ENCODE assay signal across 11 cellular contexts in genomic region chr19:49579193-49579592, GRCh38. TPM values are rescaled to one million over a fixed set of nuclear protein-coding genes. Genes with fewer than 3 reads are reported as not detected.
DNase-seq lines count a peak whose midpoint lies in the region; ATAC-seq and TF ChIP-seq lines count a peak whose summit lies in the region.
"Had no signal": no experiment of that assay in that cellular context is flagged by ENCODE, and none has a peak within 500 bp of the region (broad histone marks: within the 10 kb centered on the region; RNA-seq: fewer than 3 reads in every experiment).

No MANE protein-coding gene starts in this region.

- H3K36me3 ChIP-seq in mammary epithelial cell (ENCODE audit: insufficient read depth, low read length): peaks cover 2% of the 10 kb centered on the region
- H3K36me3 ChIP-seq in naive thymus-derived CD4-positive, alpha-beta T cell (ENCODE audit: control insufficient read depth in 2 of 3, insufficient read depth in 3 of 3, low read length in 3 of 3): peaks cover 0 to 21% (median 11%) of the 10 kb centered on the region in 3 experiments

- H3K79me2 ChIP-seq in mammary epithelial cell (ENCODE audit: insufficient read depth, low read length): peaks cover 45% of the 10 kb centered on the region

- H3K4me1 Mint-ChIP-seq in CD4-positive, alpha-beta T cell (ENCODE audit: low read depth): peaks cover 33% of the 10 kb centered on the region
- H3K4me1 Mint-ChIP-seq in naive thymus-derived CD4-positive, alpha-beta T cell: peaks cover 20 to 53% (median 42%) of the 10 kb centered on the region in 7 donors

- peak overlapping the region; percentile 90 for H3K9ac ChIP-seq in mammary epithelial cell (ENCODE audit: insufficient read depth, low read length)

- in situ Hi-C loops in mammary epithelial cell (cut with MboI; ENCODE audit: low sequenced_read_pairs in 2 of 2): no loop called here

- WGBS in mammary epithelial cell (ENCODE audit: low coverage, missing lambda C conversion rate): 48% methylated on average over 4 of the region's 4 CpGs

- H3K4me1 ChIP-seq in mammary epithelial cell (ENCODE audit: insufficient read depth, low read length): peaks cover 20% of the 10 kb centered on the region
- H3K4me1 ChIP-seq in naive thymus-derived CD4-positive, alpha-beta T cell (ENCODE audit: control insufficient read depth in 2 of 2, insufficient read depth in 2 of 2, low read length in 2 of 2): peaks cover 0 to 22% of the 10 kb centered on the region in 2 donors

- H3K9me3 Mint-ChIP-seq in CD4-positive, alpha-beta T cell: no peaks in the 10 kb centered on the region
- H3K9me3 Mint-ChIP-seq in naive thymus-derived CD4-positive, alpha-beta T cell: no peaks in the 10 kb centered on the region

- H3K27me3 ChIP-seq in CD4-positive, alpha-beta T cell (ENCODE audit: control insufficient read depth, insufficient read depth, low read length): no peaks in the 10 kb centered on the region
- H3K27me3 ChIP-seq in mammary epithelial cell (ENCODE audit: insufficient read depth, low read length): no peaks in the 10 kb centered on the region
- no peaks in the 10 kb centered on the region for H3K27me3 ChIP-seq in naive thymus-derived CD4-positive, alpha-beta T cell (ENCODE audit: control insufficient read depth in 2 of 2, insufficient read depth in 2 of 2, low read length in 2 of 2)

- intact Hi-C loops in CD4-positive, alpha-beta T cell (cut with DNase I, micrococcal nuclease): no loop called here
- intact Hi-C loops in mammary epithelial cell (cut with micrococcal nuclease): loop anchor here (10.0 kb wide), 2 partner anchors 184 to 286 kb away; partner anchors contain the start of gene PNKP
- intact Hi-C loops in naive thymus-derived CD4-positive, alpha-beta T cell (cut with micrococcal nuclease): no loop called here

- H3K4me3 ChIP-seq in mammary epithelial cell (replicated peaks in 1 of 3; ENCODE audit: insufficient read depth in 1 of 3, low read depth in 2 of 3, low read length in 3 of 3): peak overlapping the region in 2 of 3 experiments; percentile 80 to 81
- no peak overlapping the region for H3K4me3 ChIP-seq in naive thymus-derived CD4-positive, alpha-beta T cell (ENCODE audit: low read length)

- CTCF ChIA-PET in CD4-positive, alpha-beta T cell (lab: Charles Lee): interaction anchor here (0.9 to 3.2 kb wide), 7 partner anchors 8 to 102 kb away, joined by 3 to 17 read pairs (median 5); partner anchors contain the start of gene PRR12
- CTCF ChIA-PET in mammary epithelial cell (lab: Charles Lee; ENCODE audit: low non-redundant PET): no interaction called here
- CTCF ChIA-PET in naive thymus-derived CD4-positive, alpha-beta T cell (lab: Charles Lee): interaction anchor here (0.6 to 2.9 kb wide), 6 partner anchors 8 to 249 kb away, joined by 3 to 16 read pairs (median 3); no protein-coding TSS in a partner anchor

- no peak overlapping the region for H3K27ac ChIP-seq in CD4-positive, alpha-beta T cell (ENCODE audit: low read depth, low read length)
- no peak overlapping the region for H3K27ac ChIP-seq in mammary epithelial cell (ENCODE audit: insufficient read depth, low read depth, low read length)
- peak overlapping the region; percentile 84 for H3K27ac ChIP-seq in naive thymus-derived CD4-positive, alpha-beta T cell (ENCODE audit: low read depth, low read length)

- peaks cover 22% of the 10 kb centered on the region for H3K36me3 Mint-ChIP-seq in CD4-positive, alpha-beta T cell (ENCODE audit: low read depth)
- peaks cover 0 to 4% (median 0%) of the 10 kb centered on the region in 5 donors for H3K36me3 Mint-ChIP-seq in naive thymus-derived CD4-positive, alpha-beta T cell

- TF ChIP-seq CTCF in CD4-positive, alpha-beta T cell (IDR thresholded peaks at IDR 0.05): no peak
- TF ChIP-seq CTCF in mammary epithelial cell (conservative IDR thresholded peaks at IDR 0.05 in 1 of 2, IDR thresholded peaks at IDR 0.05 in 1 of 2; ENCODE audit: extremely low read depth in 1 of 2, insufficient read depth in 1 of 2, low read depth in 1 of 2, low read length in 2 of 2): no peak

- peak overlapping the region; percentile 67 for H3K27ac Mint-ChIP-seq in CD4-positive, alpha-beta T cell
- peak overlapping the region in 7 of 9 donors; percentile 54 to 98 (median 91) for H3K27ac Mint-ChIP-seq in naive thymus-derived CD4-positive, alpha-beta T cell

- dilution Hi-C loops in mammary epithelial cell (cut with HindIII; ENCODE audit: low sequenced_read_pairs): loop anchor here (10.0 kb wide), 1 partner anchor 124 kb away; the partner anchor contains the start of genes ALDH16A1 and PIH1D1

- no peaks in the 10 kb centered on the region for H3K27me3 Mint-ChIP-seq in CD4-positive, alpha-beta T cell
- no peaks in the 10 kb centered on the region for H3K27me3 Mint-ChIP-seq in naive thymus-derived CD4-positive, alpha-beta T cell

- POLR2A ChIA-PET in CD4-positive, alpha-beta T cell (lab: Charles Lee): interaction anchor here (0.8 to 3.2 kb wide), 12 partner anchors 9 to 97 kb away, joined by 3 to 86 read pairs (median 7); partner anchors contain the start of genes FCGRT, IRF3, PRMT1 and PRR12
- POLR2A ChIA-PET in naive thymus-derived CD4-positive, alpha-beta T cell (lab: Charles Lee): interaction anchor here (0.7 to 4.9 kb wide), 22 partner anchors 9 to 126 kb away, joined by 3 to 82 read pairs (median 8); partner anchors contain the start of genes ALDH16A1, FCGRT, PRR12 and RCN3

- no peak for ATAC-seq in CD4-positive, alpha-beta T cell (ENCODE audit: poor library complexity)
- ATAC-seq in naive thymus-derived CD4-positive, alpha-beta T cell: no peak
- no peak for ATAC-seq in HG02610 (IDR thresholded peaks at IDR 0.05; ENCODE audit: unreplicated experiment)
- ATAC-seq: activated CD4-positive, CD25-positive, alpha-beta regulatory T cell treated with anti-CD3 and anti-CD28 coated beads, Interleukin-2, amount 50 U/mL, for 24 hours had no signal

- no peaks in the 10 kb centered on the region for H3K9me3 ChIP-seq in CD4-positive, alpha-beta T cell (ENCODE audit: control insufficient read depth, low read length)
- H3K9me3 ChIP-seq in mammary epithelial cell (replicated peaks; ENCODE audit: insufficient read depth, low read length): no peaks in the 10 kb centered on the region
- no peaks in the 10 kb centered on the region for H3K9me3 ChIP-seq in naive thymus-derived CD4-positive, alpha-beta T cell (ENCODE audit: control insufficient read depth in 2 of 3, low read length in 3 of 3)

- peak overlapping the region; percentile 90 for H3K4me3 Mint-ChIP-seq in CD4-positive, alpha-beta T cell
- peak overlapping the region; percentile 91 to 98 (median 94) for H3K4me3 Mint-ChIP-seq in naive thymus-derived CD4-positive, alpha-beta T cell

- no peak for DNase-seq in CD4-positive, alpha-beta T cell
- DNase-seq in LHCN-M2 (ENCODE audit: low read depth) (peak; percentile 7), mammary epithelial cell (no peak), NCI-H1105 treated with DMSO at 0.1 percent for 48 hours (lab: John Stamatoyannopoulos, UW) (no peak), AML-193 (lab: John Stamatoyannopoulos, UW) (no peak)
- no peak for DNase-seq in naive thymus-derived CD4-positive, alpha-beta T cell
- no peak for DNase-seq in stimulated activated CD4-positive, alpha-beta T cell treated with anti-CD3 and anti-CD28 coated beads, Interleukin-12 subunit alpha, Interleukin-12 subunit beta, amount 100 ng/mL, for 4 hours
- DNase-seq: NCI-H187 treated with DMSO at 0.1 percent for 48 hours; stimulated activated CD4-positive, alpha-beta T cell treated with anti-CD3 and anti-CD28 coated beads, Interleukin-15, amount 100 ng/mL, for 24 hours had no signal

- H4K20me1 ChIP-seq in mammary epithelial cell (ENCODE audit: insufficient read depth, low read length): no peaks in the 10 kb centered on the region

- H2AFZ ChIP-seq in mammary epithelial cell (ENCODE audit: low read depth, low read length): no peak overlapping the region

- no TSS peak for BruUV-seq in mammary epithelial cell (replicated peaks; lab: Mats Ljungman, UMichigan)

- peak overlapping the region; percentile 90 for H3K4me2 ChIP-seq in mammary epithelial cell (ENCODE audit: insufficient read depth, low read depth, low read length)

RNA-seq across cellular contexts. Expression of gene NOSIP, which starts 1.2 kb away (rescaled TPM):
- total RNA-seq in CD4-positive, alpha-beta T cell: 100 to 1,000 TPM; 202 to 203 TPM
- total RNA-seq in LHCN-M2 (2014; rRNA removed) (75.2 and 76.8 TPM in 2 replicates), mammary epithelial cell (10 to 100 TPM; 43.6 to 50.7 TPM)
- polyA plus RNA-seq in LHCN-M2 (2012): 116 TPM
- 59.7 TPM for polyA plus RNA-seq in mammary epithelial cell
- 20.9 TPM for polyA minus RNA-seq in mammary epithelial cell
- total RNA-seq in naive thymus-derived CD4-positive, alpha-beta T cell: 100 to 1,000 TPM; 222 to 267 (median 228) TPM
- 1,000 to 10,000 TPM in 1 of 2 donors, 100 to 1,000 TPM in 1; 933 to 1,232 TPM for polyA plus RNA-seq in naive thymus-derived CD4-positive, alpha-beta T cell

RNA-seq across cellular contexts. Expression of gene PRRG2, which starts 1.9 kb away (rescaled TPM):
- under 1 TPM; 0.49 to 0.78 TPM for total RNA-seq in CD4-positive, alpha-beta T cell
- 0.29 and 0.38 TPM in 2 replicates for total RNA-seq in LHCN-M2 (2014; rRNA removed)
- 0.11 TPM for polyA plus RNA-seq in LHCN-M2 (2012)
- 10 to 100 TPM; 14.3 to 14.7 TPM for total RNA-seq in mammary epithelial cell
- polyA plus RNA-seq in mammary epithelial cell: 7.0 TPM
- polyA minus RNA-seq in mammary epithelial cell: not detected
- 1 to 10 TPM in 2 of 5 experiments, under 1 TPM in 3; 0.44 to 2.9 (median 0.58) TPM for total RNA-seq in naive thymus-derived CD4-positive, alpha-beta T cell
- under 1 TPM in 1 of 2 donors, not detected in 1; 0.30 TPM for polyA plus RNA-seq in naive thymus-derived CD4-positive, alpha-beta T cell

RNA-seq across cellular contexts. Expression of gene PRR12, which starts 11.8 kb away (rescaled TPM):
- total RNA-seq in CD4-positive, alpha-beta T cell: 10 to 100 TPM; 41.7 to 42.2 TPM
- 3.8 and 5.5 TPM in 2 replicates for total RNA-seq in LHCN-M2 (2014; rRNA removed)
- polyA plus RNA-seq in LHCN-M2 (2012): 9.0 TPM
- total RNA-seq in mammary epithelial cell: 10 to 100 TPM in 1 of 2 donors, 1 to 10 TPM in 1; 3.5 to 23.0 TPM
- polyA plus RNA-seq in mammary epithelial cell: 0.91 TPM
- polyA minus RNA-seq in mammary epithelial cell: 7.4 TPM
- total RNA-seq in naive thymus-derived CD4-positive, alpha-beta T cell: 10 to 100 TPM; 45.6 to 69.4 (median 60.0) TPM
- polyA plus RNA-seq in naive thymus-derived CD4-positive, alpha-beta T cell: under 1 TPM; 0.25 to 0.74 TPM

RNA-seq across cellular contexts. Expression of gene RCN3, which starts 51.4 kb away (rescaled TPM):
- total RNA-seq in CD4-positive, alpha-beta T cell: 1 to 10 TPM; 4.8 to 7.8 TPM
- 234 and 287 TPM in 2 replicates for total RNA-seq in LHCN-M2 (2014; rRNA removed)
- polyA plus RNA-seq in LHCN-M2 (2012): 200 TPM
- under 1 TPM; 0.49 to 0.50 TPM for total RNA-seq in mammary epithelial cell
- 0.05 TPM for polyA plus RNA-seq in mammary epithelial cell
- polyA minus RNA-seq in mammary epithelial cell: not detected
- 10 to 100 TPM in 1 of 5 experiments, 1 to 10 TPM in 4; 1.9 to 14.5 (median 3.5) TPM for total RNA-seq in naive thymus-derived CD4-positive, alpha-beta T cell
- 10 to 100 TPM in 1 of 2 donors, 1 to 10 TPM in 1; 6.9 to 12.3 TPM for polyA plus RNA-seq in naive thymus-derived CD4-positive, alpha-beta T cell
